16 cellular contexts compared by ENCODE assay signal in genomic region chr1:43434256-43434655, GRCh38. TPM values are rescaled to one million over a fixed set of nuclear protein-coding genes. Genes with fewer than 3 reads are reported as not detected.
DNase-seq lines count a peak whose midpoint lies in the region; ATAC-seq and TF ChIP-seq lines count a peak whose summit lies in the region.
"Had no signal": no experiment of that assay in that cellular context is flagged by ENCODE, and none has a peak within 500 bp of the region (broad histone marks: within the 10 kb centered on the region; RNA-seq: fewer than 3 reads in every experiment).

No MANE protein-coding gene starts in this region.

- TF ChIP-seq CTCF in CD8-positive, alpha-beta T cell (IDR thresholded peaks at IDR 0.05), result no peak
- TF ChIP-seq CTCF in spleen (IDR thresholded peaks at IDR 0.05 in 8 of 11, conservative IDR thresholded peaks at IDR 0.05 in 3 of 11), result no peak

- no peak overlapping the region for H3K4me3 ChIP-seq in CD4-positive, CD25-positive, alpha-beta regulatory T cell (ENCODE audit: low read depth, low read length)
- no peak overlapping the region for H3K4me3 ChIP-seq in CD8-positive, alpha-beta T cell (ENCODE audit: low read depth, low read length)
- no peak overlapping the region for H3K4me3 ChIP-seq in spleen
- H3K4me3 ChIP-seq: A549 had no signal

- ATAC-seq in CD4-positive, CD25-positive, alpha-beta regulatory T cell (ENCODE audit: low read depth in 2 of 2), result no peak
- ATAC-seq in CD8-positive, alpha-beta T cell, result no peak
- no peak for ATAC-seq in natural killer cell treated with Interleukin-12 subunit alpha and Interleukin-12 subunit beta and Interleukin-15 and Interleukin-18, amount 100 ng/mL, for 72 hours
- ATAC-seq: A549 had no signal

- no peaks in the 10 kb centered on the region for H3K9me3 Mint-ChIP-seq in CD4-positive, CD25-positive, alpha-beta regulatory T cell
- no peaks in the 10 kb centered on the region for H3K9me3 Mint-ChIP-seq in CD8-positive, alpha-beta T cell
- H3K9me3 Mint-ChIP-seq in natural killer cell treated with Interleukin-12 subunit alpha and Interleukin-12 subunit beta and Interleukin-15 and Interleukin-18, amount 100 ng/mL, for 72 hours, result no peaks in the 10 kb centered on the region
- H3K9me3 Mint-ChIP-seq: CD8-positive, alpha-beta memory T cell; HFFc6 had no signal

- DNase-seq in CD4-positive, CD25-positive, alpha-beta regulatory T cell, result no peak
- no peak for DNase-seq in CD8-positive, alpha-beta T cell
- peak; percentile 43 for DNase-seq in islet precursor cell
- peak; percentile 24 for DNase-seq in spleen
- DNase-seq in NCI-H2107 treated with DMSO at 0.1 percent for 48 hours (lab: John Stamatoyannopoulos, UW; ENCODE audit: unreplicated experiment), result no peak
- DNase-seq in SHP77 treated with DMSO at 0.1 percent for 48 hours (lab: John Stamatoyannopoulos, UW), result no peak
- DNase-seq in SHP77 (lab: John Stamatoyannopoulos, UW), result no peak
- no peak for DNase-seq in natural killer cell treated with Interleukin-12 subunit alpha and Interleukin-12 subunit beta and Interleukin-15 and Interleukin-18, amount 100 ng/mL, for 72 hours (ENCODE audit: low spot score)
- DNase-seq: BE2C, Caco-2, DMS53, HCEC 1CT, HFFc6 had no signal

- H3K4me1 Mint-ChIP-seq in CD4-positive, CD25-positive, alpha-beta regulatory T cell, result no peaks in the 10 kb centered on the region
- no peaks in the 10 kb centered on the region for H3K4me1 Mint-ChIP-seq in CD8-positive, alpha-beta T cell (ENCODE audit: low read depth)
- H3K4me1 Mint-ChIP-seq in natural killer cell treated with Interleukin-12 subunit alpha and Interleukin-12 subunit beta and Interleukin-15 and Interleukin-18, amount 100 ng/mL, for 72 hours (ENCODE audit: low read depth in 2 of 2), result no peaks in the 10 kb centered on the region
- H3K4me1 Mint-ChIP-seq: CD8-positive, alpha-beta memory T cell had no signal

- no peak for TF ChIP-seq POLR2A in spleen (IDR thresholded peaks at IDR 0.05)

- H3K36me3 Mint-ChIP-seq in CD4-positive, CD25-positive, alpha-beta regulatory T cell, result peaks cover 60% of the 10 kb centered on the region
- H3K36me3 Mint-ChIP-seq in CD8-positive, alpha-beta T cell, result peaks cover 90% of the 10 kb centered on the region
- peaks cover 4% of the 10 kb centered on the region for H3K36me3 Mint-ChIP-seq in natural killer cell treated with Interleukin-12 subunit alpha and Interleukin-12 subunit beta and Interleukin-15 and Interleukin-18, amount 100 ng/mL, for 72 hours

- 92 to 97% (median 95%) methylated on average over 7 of the region's 7 CpGs for whole genome bisulfite sequencing in spleen, 5 donors

- peak overlapping the region in 2 of 3 donors; percentile 1 to 11 for H3K27ac Mint-ChIP-seq in CD4-positive, CD25-positive, alpha-beta regulatory T cell
- H3K27ac Mint-ChIP-seq in CD8-positive, alpha-beta T cell, result peak overlapping the region; percentile 67
- no peak overlapping the region for H3K27ac Mint-ChIP-seq in natural killer cell treated with Interleukin-12 subunit alpha and Interleukin-12 subunit beta and Interleukin-15 and Interleukin-18, amount 100 ng/mL, for 72 hours

- POLR2A ChIA-PET in CD8-positive, alpha-beta T cell (lab: Charles Lee), result no interaction called here

- H3K27me3 ChIP-seq in CD4-positive, CD25-positive, alpha-beta regulatory T cell (ENCODE audit: control insufficient read depth, insufficient read depth, low read length), result no peaks in the 10 kb centered on the region
- H3K27me3 ChIP-seq in CD8-positive, alpha-beta T cell (ENCODE audit: insufficient read depth, low read length), result no peaks in the 10 kb centered on the region
- H3K27me3 ChIP-seq in spleen (replicated peaks in 1 of 7), result no peaks in the 10 kb centered on the region
- H3K27me3 ChIP-seq: BE2C had no signal

- no peaks in the 10 kb centered on the region for H3K27me3 Mint-ChIP-seq in CD4-positive, CD25-positive, alpha-beta regulatory T cell
- H3K27me3 Mint-ChIP-seq in CD8-positive, alpha-beta T cell (ENCODE audit: low read depth), result no peaks in the 10 kb centered on the region
- no peaks in the 10 kb centered on the region for H3K27me3 Mint-ChIP-seq in natural killer cell treated with Interleukin-12 subunit alpha and Interleukin-12 subunit beta and Interleukin-15 and Interleukin-18, amount 100 ng/mL, for 72 hours
- H3K27me3 Mint-ChIP-seq: CD8-positive, alpha-beta memory T cell had no signal

- H3K36me3 ChIP-seq in CD4-positive, CD25-positive, alpha-beta regulatory T cell (ENCODE audit: control insufficient read depth, insufficient read depth, low read length), result peaks cover 71% of the 10 kb centered on the region
- H3K36me3 ChIP-seq in CD8-positive, alpha-beta T cell (ENCODE audit: insufficient read depth, low read length), result peaks cover 50% of the 10 kb centered on the region
- peaks cover 0 to 100% (median 68%) of the 10 kb centered on the region in 6 donors for H3K36me3 ChIP-seq in spleen
- H3K36me3 ChIP-seq: BE2C had no signal

- H3K4me1 ChIP-seq in CD4-positive, CD25-positive, alpha-beta regulatory T cell (ENCODE audit: control insufficient read depth, insufficient read depth, low read length, poor library complexity, severe bottlenecking), result no peaks in the 10 kb centered on the region
- no peaks in the 10 kb centered on the region for H3K4me1 ChIP-seq in CD8-positive, alpha-beta T cell (ENCODE audit: insufficient read depth, low read length)
- H3K4me1 ChIP-seq in spleen, result peaks cover 0 to 27% (median 0%) of the 10 kb centered on the region in 6 donors
- H3K4me1 ChIP-seq: A549, BE2C, Caco-2 had no signal

- no peak overlapping the region for H3K4me3 Mint-ChIP-seq in CD4-positive, CD25-positive, alpha-beta regulatory T cell
- H3K4me3 Mint-ChIP-seq in CD8-positive, alpha-beta T cell, result no peak overlapping the region
- no peak overlapping the region for H3K4me3 Mint-ChIP-seq in natural killer cell treated with Interleukin-12 subunit alpha and Interleukin-12 subunit beta and Interleukin-15 and Interleukin-18, amount 100 ng/mL, for 72 hours
- H3K4me3 Mint-ChIP-seq: CD8-positive, alpha-beta memory T cell; HFFc6 had no signal

- no peak overlapping the region for H3K27ac ChIP-seq in CD4-positive, CD25-positive, alpha-beta regulatory T cell (ENCODE audit: insufficient read depth, low read length, poor library complexity, severe bottlenecking)
- no peak overlapping the region for H3K27ac ChIP-seq in CD8-positive, alpha-beta T cell (ENCODE audit: low read depth, low read length)
- H3K27ac ChIP-seq in spleen, result peak overlapping the region in 3 of 8 donors; percentile 54 to 75 (median 61)
- H3K27ac ChIP-seq: A549, C4-2B had no signal

- intact Hi-C loops in CD8-positive, alpha-beta T cell (cut with DNase I, micrococcal nuclease), result no loop called here
- intact Hi-C loops in spleen (cut with DNase I; ENCODE audit: low total_unique reads), result no loop called here

- H3K9me3 ChIP-seq in CD4-positive, CD25-positive, alpha-beta regulatory T cell (ENCODE audit: control insufficient read depth in 2 of 2, low read length in 2 of 2), result no peaks in the 10 kb centered on the region
- no peaks in the 10 kb centered on the region for H3K9me3 ChIP-seq in CD8-positive, alpha-beta T cell (ENCODE audit: low read length)
- no peaks in the 10 kb centered on the region for H3K9me3 ChIP-seq in spleen
- H3K9me3 ChIP-seq: A549, BE2C, Caco-2 had no signal

- CTCF ChIA-PET in CD8-positive, alpha-beta T cell (lab: Charles Lee), result no interaction called here

RNA-seq across cellular contexts. Expression of gene HYI, which starts 19.5 kb away (rescaled TPM):
- total RNA-seq in CD4-positive, CD25-positive, alpha-beta regulatory T cell, result 8.4 TPM
- 1 to 10 TPM in 3 of 4 donors, under 1 TPM in 1; 0.85 to 3.4 (median 2.4) TPM for polyA plus RNA-seq in CD4-positive, CD25-positive, alpha-beta regulatory T cell
- total RNA-seq in CD8-positive, alpha-beta T cell, result 10 to 100 TPM in 1 of 2 experiments, 1 to 10 TPM in 1; 9.4 to 10.3 TPM
- 10 to 100 TPM; 24.2 to 47.3 (median 38.6) TPM for total RNA-seq in spleen
- 10 to 100 TPM; 23.2 to 67.2 (median 59.9) TPM for polyA plus RNA-seq in spleen
- 10 to 100 TPM; 13.4 to 15.0 TPM for total RNA-seq in natural killer cell treated with Interleukin-12 subunit alpha and Interleukin-12 subunit beta and Interleukin-15 and Interleukin-18, amount 100 ng/mL, for 72 hours

RNA-seq across cellular contexts. Expression of gene SZT2, which starts 44.6 kb away (rescaled TPM):
- total RNA-seq in CD4-positive, CD25-positive, alpha-beta regulatory T cell, result 107 TPM
- polyA plus RNA-seq in CD4-positive, CD25-positive, alpha-beta regulatory T cell, result 1 to 10 TPM; 1.5 to 4.6 (median 3.5) TPM
- total RNA-seq in CD8-positive, alpha-beta T cell, result 10 to 100 TPM; 57.0 to 64.4 TPM
- total RNA-seq in spleen, result 100 to 1,000 TPM in 3 of 7 donors, 10 to 100 TPM in 4; 64.7 to 115 (median 75.7) TPM
- 10 to 100 TPM in 2 of 3 donors, 1 to 10 TPM in 1; 9.4 to 35.6 (median 16.7) TPM for polyA plus RNA-seq in spleen
- 100 to 1,000 TPM in 1 of 2 donors, 10 to 100 TPM in 1; 73.3 to 119 TPM for total RNA-seq in natural killer cell treated with Interleukin-12 subunit alpha and Interleukin-12 subunit beta and Interleukin-15 and Interleukin-18, amount 100 ng/mL, for 72 hours

RNA-seq across cellular contexts. Expression of gene MED8, which starts 44.7 kb away (rescaled TPM):
- 18.4 TPM for total RNA-seq in CD4-positive, CD25-positive, alpha-beta regulatory T cell
- polyA plus RNA-seq in CD4-positive, CD25-positive, alpha-beta regulatory T cell, result 10 to 100 TPM; 41.8 to 51.3 (median 48.4) TPM
- 10 to 100 TPM; 18.8 to 20.2 TPM for total RNA-seq in CD8-positive, alpha-beta T cell
- 10 to 100 TPM; 24.8 to 38.3 (median 30.5) TPM for total RNA-seq in spleen
- 10 to 100 TPM; 18.3 to 23.8 (median 22.3) TPM for polyA plus RNA-seq in spleen
- 10 to 100 TPM; 42.6 to 57.9 TPM for total RNA-seq in natural killer cell treated with Interleukin-12 subunit alpha and Interleukin-12 subunit beta and Interleukin-15 and Interleukin-18, amount 100 ng/mL, for 72 hours

Comparison
In these comparisons a context has a peak if more than half of its experiments do, and no peak if none do; other contexts are left out.
1. DNase-seq: peak in islet precursor cell (single experiment) and spleen (single experiment); none in CD4-positive, CD25-positive, alpha-beta regulatory T cell (0 of 3), CD8-positive, alpha-beta T cell (0 of 7), NCI-H2107 treated with DMSO at 0.1 percent for 48 hours (single experiment), SHP77 treated with DMSO at 0.1 percent for 48 hours (single experiment), SHP77 (0 of 2) and natural killer cell treated with Interleukin-12 subunit alpha and Interleukin-12 subunit beta and Interleukin-15 and Interleukin-18, amount 100 ng/mL, for 72 hours (single experiment).
2. H3K27ac Mint-ChIP-seq: peak in CD4-positive, CD25-positive, alpha-beta regulatory T cell (2 of 3) and CD8-positive, alpha-beta T cell (single experiment); none in natural killer cell treated with Interleukin-12 subunit alpha and Interleukin-12 subunit beta and Interleukin-15 and Interleukin-18, amount 100 ng/mL, for 72 hours (0 of 2).